Comparison of ENCODE assay signal across 20 cellular contexts in genomic region chr9:109765821-109766220, GRCh38. TPM values are rescaled to one million over a fixed set of nuclear protein-coding genes. Genes with fewer than 3 reads are reported as not detected.
DNase-seq lines count a peak whose midpoint lies in the region; ATAC-seq, FAIRE-seq and TF ChIP-seq lines count a peak whose summit lies in the region.
"Had no signal": no experiment of that assay in that cellular context is flagged by ENCODE, and none has a peak within 500 bp of the region (broad histone marks: within the 10 kb centered on the region; RNA-seq: fewer than 3 reads in every experiment).

No MANE protein-coding gene starts in this region.

- CTCF ChIA-PET in PC-9 (lab: Charles Lee) = no interaction called here

- H3K4me1 ChIP-seq in left ventricle myocardium inferior (peaks cover 23% of the 10 kb centered on the region), PC-9 (replicated peaks; ENCODE audit: insufficient read depth) (peaks cover 23% of the 10 kb centered on the region), heart right ventricle (peaks cover 0 to 28% (median 4%) of the 10 kb centered on the region in 9 donors)
- H3K4me1 ChIP-seq: BE2C had no signal

- peaks cover 14% of the 10 kb centered on the region; the same call in 1 of the 2 replicates for H3F3A ChIP-seq in PC-9 (ENCODE audit: insufficient read depth, low read depth)

- 39 to 47% methylated on average over 3 of the region's 3 CpGs for WGBS in heart right ventricle, 2 donors

- intact Hi-C loops in Right ventricle myocardium superior (cut with DNase I) (no loop called here), left ventricle myocardium inferior (cut with micrococcal nuclease) (no loop called here), PC-9 (cut with micrococcal nuclease; ENCODE audit: unreplicated experiment) (no loop called here), heart right ventricle (cut with DNase I) (no loop called here)

- no TSS peak for BruUV-seq in PC-9 (replicated peaks; lab: Mats Ljungman, UMichigan)

- no peaks in the 10 kb centered on the region for H3K36me3 ChIP-seq in left ventricle myocardium inferior
- no peaks in the 10 kb centered on the region for H3K36me3 ChIP-seq in PC-9 (ENCODE audit: low read depth)
- no peaks in the 10 kb centered on the region for H3K36me3 ChIP-seq in heart right ventricle
- H3K36me3 ChIP-seq: BE2C had no signal

- POLR2A ChIA-PET in PC-9 (lab: Charles Lee; ENCODE audit: unreplicated experiment) = no interaction called here

- no peak for FAIRE-seq in HTR-8/SVneo (lab: Jason Lieb, UNC)
- no peak for FAIRE-seq in GM12892 (lab: Jason Lieb, UNC)
- FAIRE-seq: A204.1 had no signal

- peak; percentile 62 for ATAC-seq in Right ventricle myocardium superior (ENCODE audit: poor library complexity)
- ATAC-seq in heart right ventricle = peak in 6 of 8 donors; percentile 39 to 67 (median 61)
- ATAC-seq: GM23338 had no signal

- no peak for DNase-seq in Right ventricle myocardium superior
- no peak for DNase-seq in left ventricle myocardium inferior
- DNase-seq in PC-9 = no peak
- DNase-seq in heart right ventricle = no peak
- DNase-seq in retina = peak; percentile 32
- no peak for DNase-seq in HTR-8/SVneo (ENCODE audit: insufficient read length, low spot score)
- no peak for DNase-seq in GM12892 (ENCODE audit: insufficient read length)
- no peak for DNase-seq in COR-L47 (lab: John Stamatoyannopoulos, UW)
- DNase-seq: BE2C, DMS79 treated with DMSO at 0.1 percent for 48 hours, NCI-H1105, NCI-H146, NCI-H2029, NCI-H2171 treated with DMSO at 0.1 percent for 48 hours, NCI-H446, NCI-H526 treated with DMSO at 0.1 percent for 48 hours, T-helper 1 cell had no signal

- no peak overlapping the region for H3K27ac ChIP-seq in left ventricle myocardium inferior (replicated peaks)
- peak overlapping the region; percentile 27; the same call in 1 of the 2 replicates for H3K27ac ChIP-seq in PC-9
- H3K27ac ChIP-seq in heart right ventricle = no peak overlapping the region
- H3K27ac ChIP-seq: KMS-11 had no signal

- H3K4me3 ChIP-seq in left ventricle myocardium inferior (no peak overlapping the region), PC-9 (no peak overlapping the region), heart right ventricle (no peak overlapping the region)
- H3K4me3 ChIP-seq: GM23338 had no signal

- H3K4me2 ChIP-seq in PC-9 = no peak overlapping the region
- H3K4me2 ChIP-seq: GM23338, KMS-11 had no signal

- H2AFZ ChIP-seq in PC-9 = no peak overlapping the region
- H2AFZ ChIP-seq: GM23338 had no signal

- no peak for TF ChIP-seq CTCF in left ventricle myocardium inferior (IDR thresholded peaks at IDR 0.05; ENCODE audit: borderline replicate concordance)
- no peak for TF ChIP-seq CTCF in PC-9 (conservative IDR thresholded peaks at IDR 0.05)
- no peak for TF ChIP-seq CTCF in heart right ventricle (IDR thresholded peaks at IDR 0.05)

- no peaks in the 10 kb centered on the region for H3K9me2 ChIP-seq in PC-9 (ENCODE audit: insufficient read depth)

- H3K27me3 ChIP-seq in left ventricle myocardium inferior (ENCODE audit: low read depth) = no peaks in the 10 kb centered on the region
- H3K27me3 ChIP-seq in PC-9 (ENCODE audit: insufficient read depth, low read depth) = no peaks in the 10 kb centered on the region
- H3K27me3 ChIP-seq in heart right ventricle = peaks cover 0 to 6% (median 0%) of the 10 kb centered on the region in 7 donors
- H3K27me3 ChIP-seq: BE2C had no signal

- H3K9me3 ChIP-seq in left ventricle myocardium inferior (replicated peaks) = no peaks in the 10 kb centered on the region
- H3K9me3 ChIP-seq in PC-9 (ENCODE audit: insufficient read depth, low read depth) = no peaks in the 10 kb centered on the region
- H3K9me3 ChIP-seq in heart right ventricle = no peaks in the 10 kb centered on the region
- H3K9me3 ChIP-seq: BE2C had no signal

- TF ChIP-seq POLR2A in GM12892 (IDR thresholded peaks at IDR 0.05; ENCODE audit: low read depth, low read length) = no peak

- no peaks in the 10 kb centered on the region for H3K79me2 ChIP-seq in PC-9 (ENCODE audit: low read depth)

- no peaks in the 10 kb centered on the region for H4K20me1 ChIP-seq in PC-9 (ENCODE audit: insufficient read depth)

RNA-seq across cellular contexts. Expression of gene PALM2AKAP2, which starts 14.2 kb away (rescaled TPM):
- 87.5 TPM for total RNA-seq in Right ventricle myocardium superior
- 90.2 TPM for total RNA-seq in left ventricle myocardium inferior
- total RNA-seq in PC-9 (2021) = 2.1 and 3.1 TPM in 2 replicates
- total RNA-seq in heart right ventricle = 100 to 1,000 TPM in 5 of 10 donors, 10 to 100 TPM in 5; 66.3 to 111 (median 98.8) TPM
- polyA plus RNA-seq in heart right ventricle = 1 to 10 TPM; 3.1 to 3.7 TPM
- not detected for polyA plus RNA-seq in GM12892 (2012; ENCODE audit: missing spikeins)

Comparison
In these comparisons a context has a peak if more than half of its experiments do, and no peak if none do; other contexts are left out.
1. RNA of gene PALM2AKAP2, which starts 14.2 kb away (total RNA-seq): 66.3 to 111 TPM in heart right ventricle, 90.2 TPM in left ventricle myocardium inferior (single experiment) and 87.5 TPM in Right ventricle myocardium superior (single experiment); 2.1 to 3.1 TPM in PC-9; every median in the first group is over 10 times any median in the second.